ENCODE assay signal across 9 cellular contexts in genomic region chr2:39494784-39495251, GRCh38. TPM values are rescaled to one million over a fixed set of nuclear protein-coding genes. Genes with fewer than 3 reads are reported as not detected.
DNase-seq lines count a peak whose midpoint lies in the region; ATAC-seq and TF ChIP-seq lines count a peak whose summit lies in the region.
"Had no signal": no experiment of that assay in that cellular context is flagged by ENCODE, and none has a peak within 500 bp of the region (broad histone marks: within the 10 kb centered on the region; RNA-seq: fewer than 3 reads in every experiment).

No MANE protein-coding gene starts in this region.

- H3K4me3 ChIP-seq in retinal pigment epithelial cell (ENCODE audit: low read length): no peak overlapping the region
- H3K4me3 ChIP-seq: thyroid gland had no signal

- H3K4me3 Mint-ChIP-seq in Calu3 (ENCODE audit: low read depth, unreplicated experiment): peak overlapping the region; percentile 11

- intact Hi-C loops in Calu3 (cut with micrococcal nuclease; ENCODE audit: unreplicated experiment): no loop called here

- CTCF ChIA-PET in Calu3 (lab: Charles Lee): interaction anchor here (0.7 kb wide), 1 partner anchor 173 kb away, joined by 6 read pairs; no protein-coding TSS in a partner anchor

- ATAC-seq in GM19455 (IDR thresholded peaks at IDR 0.05; ENCODE audit: unreplicated experiment) (peak; percentile 56), HG03469 (IDR thresholded peaks at IDR 0.05; ENCODE audit: unreplicated experiment) (peak; percentile 52)

- H3K36me3 Mint-ChIP-seq in Calu3 (ENCODE audit: insufficient read depth, unreplicated experiment): peaks cover 6% of the 10 kb centered on the region

- BruUV-seq in Calu3 (replicated peaks; lab: Mats Ljungman, UMichigan): no TSS peak

- no peaks in the 10 kb centered on the region for H3K27me3 Mint-ChIP-seq in Calu3 (ENCODE audit: unreplicated experiment)

- H3K4me1 Mint-ChIP-seq in Calu3 (ENCODE audit: low read depth, unreplicated experiment): peaks cover 46% of the 10 kb centered on the region

- no peaks in the 10 kb centered on the region for H3K9me3 Mint-ChIP-seq in Calu3 (ENCODE audit: low read depth, unreplicated experiment)

- TF ChIP-seq CTCF in Calu3 (IDR thresholded peaks at IDR 0.05; ENCODE audit: unreplicated experiment) (no peak), retinal pigment epithelial cell (conservative IDR thresholded peaks at IDR 0.05; ENCODE audit: low read depth, low read length) (no peak)

- peak overlapping the region; percentile 73 for H3K27ac Mint-ChIP-seq in Calu3 (ENCODE audit: unreplicated experiment)

- DNase-seq in Calu3: peak; percentile 70
- peak; percentile 90 for DNase-seq in dermis blood vessel endothelial cell
- DNase-seq in retinal pigment epithelial cell (ENCODE audit: low read depth): peak; percentile 96
- no peak for DNase-seq in mesenteric fat pad (ENCODE audit: low spot score)
- DNase-seq in mucosa of gallbladder (ENCODE audit: low spot score): no peak
- no peak for DNase-seq in SIG-M5 (lab: John Stamatoyannopoulos, UW)

RNA-seq across cellular contexts. Expression of gene MAP4K3, which starts 57.7 kb away (rescaled TPM):
- total RNA-seq in Calu3 (2022): 30.7 and 40.4 TPM in 2 replicates
- total RNA-seq in dermis blood vessel endothelial cell: 17.4 and 24.0 TPM in 2 replicates
- total RNA-seq in mesenteric fat pad: 50.1 TPM
- 69.2 TPM for total RNA-seq in mucosa of gallbladder

Comparison
In these comparisons a context has a peak if more than half of its experiments do, and no peak if none do; other contexts are left out.
1. DNase-seq: peak in Calu3 (single experiment), dermis blood vessel endothelial cell (single experiment) and retinal pigment epithelial cell (single experiment); none in mesenteric fat pad (single experiment), mucosa of gallbladder (single experiment) and SIG-M5 (single experiment).